ENCODE assay signal across 26 cellular contexts in the genomic region with DNA sequence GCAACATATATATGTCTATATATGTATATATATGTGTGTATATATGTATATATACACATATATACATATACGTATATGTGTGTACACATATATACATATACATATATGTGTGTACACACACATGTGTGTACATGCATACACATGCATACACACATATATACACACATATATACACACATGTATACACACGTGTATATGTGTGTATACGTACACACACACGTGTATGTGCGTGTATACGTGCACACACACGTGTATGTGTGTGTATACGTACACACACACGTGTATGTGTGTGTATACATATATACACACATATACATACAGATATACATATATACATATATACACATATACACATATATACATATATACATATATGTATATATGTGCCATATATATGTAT.
"Had no signal": no experiment of that assay in that cellular context is flagged by ENCODE, and none has a peak within 500 bp of the region (broad histone marks: within the 10 kb centered on the region; RNA-seq: fewer than 3 reads in every experiment).

No MANE protein-coding gene starts in this region.

- ATAC-seq: stimulated activated effector memory CD8-positive, alpha-beta T cell treated with anti-CD3 and anti-CD28 coated beads, Interleukin-12 subunit alpha, Interleukin-12 subunit beta, amount 100 ng/mL, for 72 hours; stimulated activated memory B cell treated with anti-CD40 and anti-IgM and Interleukin-4, amounts not matched to agents 10 μg/mL and 1 μg/mL and 100 μg/mL, for 72 hours; stimulated activated naive B cell treated with anti-CD40 and anti-IgM and Interleukin-4, amounts not matched to agents 10 μg/mL and 1 μg/mL and 100 μg/mL, for 72 hours; stimulated activated naive CD8-positive, alpha-beta T cell treated with anti-CD3 and anti-CD28 coated beads, Interleukin-15, amount 100 ng/mL, for 72 hours; stimulated activated naive CD8-positive, alpha-beta T cell treated with anti-CD3 and anti-CD28 coated beads, Interleukin-15, Interleukin-2, amounts not matched to agents 100 U/mL and 50 U/mL, for 24 hours; upper lobe of right lung had no signal

- H3K27me3 ChIP-seq: stomach, suprapubic skin, testis, thyroid gland, tibial artery, tibial nerve, transverse colon, upper lobe of left lung, upper lobe of right lung, uterus, vagina had no signal

- H3K27ac ChIP-seq: stomach, suprapubic skin, testis, thoracic aorta, thyroid gland, tibial artery, tibial nerve, transverse colon, upper lobe of left lung, upper lobe of right lung, uterus, vagina had no signal

- DNase-seq: stimulated activated CD4-positive, alpha-beta T cell treated with anti-CD3 and anti-CD28 coated beads, Interleukin-2, amount 100 ng/mL, for 48 hours; stimulated activated CD4-positive, alpha-beta T cell treated with anti-CD3 and anti-CD28 coated beads, Interleukin-4, amount 100 ng/mL, for 1 hour; stimulated activated CD4-positive, alpha-beta T cell treated with anti-CD3 and anti-CD28 coated beads, Interleukin-4, amount 100 ng/mL, for 24 hours; stimulated activated CD4-positive, alpha-beta T cell treated with anti-CD3 and anti-CD28 coated beads, Interleukin-4, amount 100 ng/mL, for 4 hours; stimulated activated CD8-positive, alpha-beta memory T cell treated with anti-CD3 and anti-CD28 coated beads, Interleukin-4, amount 100 ng/mL, for 48 hours; stimulated activated naive B cell treated with anti-CD40 and anti-IgM and Interleukin-4, amounts not matched to agents 10 μg/mL and 1 μg/mL and 100 μg/mL, for 72 hours; stimulated activated naive CD4-positive, alpha-beta T cell; stimulated activated naive CD4-positive, alpha-beta T cell treated with Interleukin-2 at 50 U/mL for 16 hours; stimulated activated naive CD8-positive, alpha-beta T cell treated with anti-CD3 and anti-CD28 coated beads, Interleukin-15, amount 100 ng/mL, for 72 hours; stimulated activated naive CD8-positive, alpha-beta T cell treated with anti-CD3 and anti-CD28 coated beads, Interleukin-15, Interleukin-2, amounts not matched to agents 100 U/mL and 50 U/mL, for 24 hours; stomach; substantia nigra; testis; thyroid gland; tibial artery; transverse colon; trophoblast cell; upper lobe of left lung; upper lobe of right lung; uterus had no signal

- H3K4me3 ChIP-seq: stomach, suprapubic skin, testis, thoracic aorta, thyroid gland, tibial artery, tibial nerve, transverse colon, upper lobe of left lung, upper lobe of right lung, uterus, vagina had no signal

- H3K4me1 ChIP-seq: stomach, suprapubic skin, testis, thyroid gland, tibial artery, tibial nerve, transverse colon, upper lobe of left lung, upper lobe of right lung, uterus, vagina had no signal

- H3K9me3 ChIP-seq: testis, thyroid gland, transverse colon, upper lobe of right lung, uterus, vagina had no signal

- H3K36me3 ChIP-seq: stomach, suprapubic skin, thoracic aorta, thyroid gland, tibial artery, tibial nerve, transverse colon, upper lobe of left lung, upper lobe of right lung, uterus, vagina had no signal
